ENCODE assay signal across 6 cellular contexts in genomic region chr4:2546961-2547691, GRCh38. TPM values are rescaled to one million over a fixed set of nuclear protein-coding genes. Genes with fewer than 3 reads are reported as not detected.
A peak's percentile ranks its signal among the peaks of the same experiment; 100 is the strongest.
DNase-seq lines count a peak whose midpoint lies in the region; ATAC-seq and TF ChIP-seq lines count a peak whose summit lies in the region.
"Not testable (repeated sequence)": the region's sequence is repeated elsewhere in the genome, so short reads cannot be mapped to it uniquely, and the experiment has no call there.

No MANE protein-coding gene starts in this region.

- not testable (repeated sequence) for H3K9me3 ChIP-seq in lower lobe of right lung; trophoblast cell (ENCODE audit: insufficient read depth, low read depth, low read length); aorta (ENCODE audit: control insufficient read depth, low read length)

- peaks cover 29% of the 10 kb centered on the region for H3K4me1 Mint-ChIP-seq in activated B cell treated with CpG ODN at 0.5 μM for 24 hours

- H3K18ac ChIP-seq in trophoblast cell (ENCODE audit: low read length), result not testable (repeated sequence)

- peaks cover 15% of the 10 kb centered on the region for H3K79me2 ChIP-seq in trophoblast cell (ENCODE audit: control insufficient read depth, insufficient read depth, low read length, poor library complexity)

- not testable (repeated sequence) for H3K36me3 Mint-ChIP-seq in activated B cell treated with CpG ODN at 0.5 μM for 24 hours (ENCODE audit: low read depth)

- not testable (repeated sequence) for ATAC-seq in activated B cell treated with CpG ODN at 0.5 μM for 24 hours (ENCODE audit: low read depth); Right ventricle myocardium superior (ENCODE audit: poor library complexity); lower lobe of right lung; aorta (ENCODE audit: low FRiP score)

- H3K4me2 ChIP-seq in trophoblast cell (ENCODE audit: low read length), result not testable (repeated sequence)

- H3K4me3 Mint-ChIP-seq in activated B cell treated with CpG ODN at 0.5 μM for 24 hours, result not testable (repeated sequence)

- H3K79me1 ChIP-seq in trophoblast cell (ENCODE audit: low read length), result not testable (repeated sequence)

- H3K27me3 Mint-ChIP-seq in activated B cell treated with CpG ODN at 0.5 μM for 24 hours, result not testable (repeated sequence)

- not testable (repeated sequence) for H2BK120ac ChIP-seq in trophoblast cell (ENCODE audit: insufficient read depth, low read length, poor library complexity)

- DNase-seq in RWPE1 (ENCODE audit: low spot score); activated B cell treated with CpG ODN at 0.5 μM for 24 hours; trophoblast cell: not testable (repeated sequence)
- peak; percentile 15 for DNase-seq in Right ventricle myocardium superior
- DNase-seq in lower lobe of right lung, result peak; percentile 24
- DNase-seq in aorta, result peak; percentile 9

- H4K91ac ChIP-seq in trophoblast cell (ENCODE audit: low read depth, low read length), result not testable (repeated sequence)

- H3K4me1 ChIP-seq in lower lobe of right lung; trophoblast cell (ENCODE audit: control insufficient read depth in 1 of 2, insufficient read depth in 2 of 2, low read length in 2 of 2); aorta (ENCODE audit: control insufficient read depth in 1 of 2, insufficient read depth in 2 of 2, low read length in 2 of 2): not testable (repeated sequence)

- H2AFZ ChIP-seq in trophoblast cell (ENCODE audit: insufficient read depth, low read length, poor library complexity), result not testable (repeated sequence)

- not testable (repeated sequence) for H4K12ac ChIP-seq in trophoblast cell (ENCODE audit: low read depth, low read length)

- H3K9ac ChIP-seq in trophoblast cell (ENCODE audit: low read length), result not testable (repeated sequence)

- H3K27ac ChIP-seq in RWPE1, result peak overlapping the region; percentile 63
- H3K27ac ChIP-seq in lower lobe of right lung; trophoblast cell (ENCODE audit: low read depth, low read length); aorta (ENCODE audit: low read depth in 1 of 2, low read length in 2 of 2): not testable (repeated sequence)

- not testable (repeated sequence) for H2BK12ac ChIP-seq in trophoblast cell (ENCODE audit: low read length)

- H2AK5ac ChIP-seq in trophoblast cell (ENCODE audit: low read length), result not testable (repeated sequence)

- H3K9me3 Mint-ChIP-seq in activated B cell treated with CpG ODN at 0.5 μM for 24 hours, result not testable (repeated sequence)

- WGBS in trophoblast cell (ENCODE audit: extremely low coverage, insufficient coverage, insufficient read length), result no CpG with 5 or more reads among the region's 16 CpGs
- 97% methylated on average over 16 of the region's 16 CpGs for WGBS in aorta, 2 donors

- POLR2A ChIA-PET in RWPE1 (lab: Yijun Ruan, JAX; ENCODE audit: low non-redundant PET), result not testable (repeated sequence)
- POLR2A ChIA-PET in activated B cell treated with CpG ODN at 0.5 μM for 24 hours (lab: Charles Lee), result interaction anchor here (0.6 kb wide), 1 partner anchor 543 kb away, joined by 4 read pairs; no protein-coding TSS in a partner anchor

- not testable (repeated sequence) for H3K36me3 ChIP-seq in lower lobe of right lung; trophoblast cell (ENCODE audit: control insufficient read depth in 1 of 2, insufficient read depth in 2 of 2, low read length in 2 of 2); aorta (ENCODE audit: control insufficient read depth in 1 of 2, insufficient read depth in 2 of 2, low read length in 1 of 2)

- not testable (repeated sequence) for H2BK5ac ChIP-seq in trophoblast cell (ENCODE audit: low read depth, low read length, poor library complexity)

- H3K4ac ChIP-seq in trophoblast cell (ENCODE audit: low read depth, low read length), result peak overlapping the region; percentile 2

- intact Hi-C loops in activated B cell treated with CpG ODN at 0.5 μM for 24 hours (cut with micrococcal nuclease); Right ventricle myocardium superior (cut with DNase I); lower lobe of right lung (cut with DNase I); aorta (cut with DNase I): not testable (repeated sequence)

- TF ChIP-seq CTCF in RWPE1 (conservative IDR thresholded peaks at IDR 0.05; ENCODE audit: low read depth); activated B cell treated with CpG ODN at 0.5 μM for 24 hours (IDR thresholded peaks at IDR 0.05); lower lobe of right lung (IDR thresholded peaks at IDR 0.05): not testable (repeated sequence)

- CTCF ChIA-PET in RWPE1 (lab: Yijun Ruan, JAX); activated B cell treated with CpG ODN at 0.5 μM for 24 hours (lab: Charles Lee): not testable (repeated sequence)

- H3K27me3 ChIP-seq in lower lobe of right lung (ENCODE audit: low read depth); trophoblast cell (ENCODE audit: insufficient read depth, low read length); aorta (ENCODE audit: control insufficient read depth in 1 of 2, insufficient read depth in 2 of 2, low read length in 1 of 2): not testable (repeated sequence)

- not testable (repeated sequence) for H4K8ac ChIP-seq in trophoblast cell (ENCODE audit: low read depth, low read length)

- not testable (repeated sequence) for H3K4me3 ChIP-seq in lower lobe of right lung; trophoblast cell (ENCODE audit: low read depth, low read length); aorta (ENCODE audit: low read length in 2 of 2)

- not testable (repeated sequence) for H3K14ac ChIP-seq in trophoblast cell (ENCODE audit: low read length)

- H3K23ac ChIP-seq in trophoblast cell (ENCODE audit: low read length), result not testable (repeated sequence)

- peak overlapping the region; percentile 30 for H3K27ac Mint-ChIP-seq in activated B cell treated with CpG ODN at 0.5 μM for 24 hours

RNA-seq across cellular contexts. Expression of gene FAM193A, which starts 10.7 kb away (rescaled TPM):
- total RNA-seq in activated B cell treated with CpG ODN at 0.5 μM for 24 hours (40.0 and 42.8 TPM in 2 replicates), Right ventricle myocardium superior (14.5 TPM), lower lobe of right lung (26.1 TPM), aorta (10 to 100 TPM; 23.8 to 41.6 TPM)
- polyA plus RNA-seq in trophoblast cell (2013), result 12.4 and 13.0 TPM in 2 replicates
- polyA plus RNA-seq in aorta, result 10 to 100 TPM in 1 of 2 donors, 1 to 10 TPM in 1; 4.6 to 13.2 TPM
